ENCODE assay signal across 9 cellular contexts in genomic region chr14:103519837-103520212, GRCh38. TPM values are rescaled to one million over a fixed set of nuclear protein-coding genes. Genes with fewer than 3 reads are reported as not detected.
DNase-seq lines count a peak whose midpoint lies in the region; ATAC-seq, FAIRE-seq and TF ChIP-seq lines count a peak whose summit lies in the region.
"Had no signal": no experiment of that assay in that cellular context is flagged by ENCODE, and none has a peak within 500 bp of the region (broad histone marks: within the 10 kb centered on the region; RNA-seq: fewer than 3 reads in every experiment).

No MANE protein-coding gene starts in this region.

- H3K9me3 Mint-ChIP-seq in CD8-positive, alpha-beta memory T cell: no peaks in the 10 kb centered on the region

- peak overlapping the region; percentile 54 to 79 (median 70) for H3K4me3 Mint-ChIP-seq in CD8-positive, alpha-beta memory T cell

- FAIRE-seq in pancreas (lab: Jason Lieb, UNC): no peak

- H3K9ac ChIP-seq in NT2/D1 (ENCODE audit: insufficient read length, low read depth): peak overlapping the region; percentile 26

- peak overlapping the region in 3 of 8 donors; percentile 66 to 74 (median 71) for H3K27ac Mint-ChIP-seq in CD8-positive, alpha-beta memory T cell

- no peaks in the 10 kb centered on the region for H3K9me3 ChIP-seq in CD8-positive, alpha-beta memory T cell (ENCODE audit: low read length)
- H3K9me3 ChIP-seq in NT2/D1 (ENCODE audit: insufficient read depth, low read length) (no peaks in the 10 kb centered on the region), pancreas (no peaks in the 10 kb centered on the region)
- H3K9me3 ChIP-seq: left lung had no signal

- no peak for ATAC-seq in pancreas

- no peak overlapping the region for H3K27ac ChIP-seq in CD8-positive, alpha-beta memory T cell (ENCODE audit: low read depth, low read length)
- H3K27ac ChIP-seq in pancreas: peak overlapping the region in 3 of 4 donors; percentile 56 to 71 (median 69)

- no peak overlapping the region for H3K4me3 ChIP-seq in CD8-positive, alpha-beta memory T cell (ENCODE audit: low read length)
- H3K4me3 ChIP-seq in NT2/D1 (ENCODE audit: insufficient read length, low read depth) (no peak overlapping the region), pancreas (no peak overlapping the region)

- 39 to 53% methylated on average over 22 of the region's 22 CpGs for WGBS in pancreas, 2 donors

- H3K36me3 ChIP-seq in CD8-positive, alpha-beta memory T cell (ENCODE audit: insufficient read depth, low read length): no peaks in the 10 kb centered on the region
- H3K36me3 ChIP-seq in NT2/D1 (ENCODE audit: insufficient read depth, insufficient read length, low read length) (peaks cover 13% of the 10 kb centered on the region), pancreas (no peaks in the 10 kb centered on the region)

- peaks cover 4 to 9% of the 10 kb centered on the region in 2 donors for H3K27me3 Mint-ChIP-seq in CD8-positive, alpha-beta memory T cell

- H3K4me1 Mint-ChIP-seq in CD8-positive, alpha-beta memory T cell: peaks cover 0 to 12% (median 5%) of the 10 kb centered on the region in 3 donors

- POLR2A ChIA-PET in CD8-positive, alpha-beta memory T cell (lab: Charles Lee): no interaction called here

- H3K27me3 ChIP-seq in CD8-positive, alpha-beta memory T cell (ENCODE audit: insufficient read depth, low read length, poor library complexity, severe bottlenecking): no peaks in the 10 kb centered on the region
- H3K27me3 ChIP-seq in NT2/D1 (ENCODE audit: insufficient read depth, insufficient read length) (peaks cover 17% of the 10 kb centered on the region), pancreas (no peaks in the 10 kb centered on the region)

- intact Hi-C loops in pancreas (cut with DNase I): loop anchor here in 2 of 3 donors (2.0 to 5.0 kb wide), 2 partner anchors 27 to 32 kb away; no protein-coding TSS in a partner anchor

- DNase-seq in CD8-positive, alpha-beta memory T cell: peak in 1 of 5 donors; percentile 46
- DNase-seq in NT2/D1 (ENCODE audit: low read depth, low spot score): no peak
- DNase-seq in epidermal melanocyte (ENCODE audit: insufficient read length, low spot score): peak; percentile 7
- peak in 5 of 6 donors; percentile 39 to 86 (median 63) for DNase-seq in pancreas
- DNase-seq in occipital lobe (lab: John Stamatoyannopoulos, UW): no peak
- no peak for DNase-seq in activated effector memory CD4-positive, alpha-beta T cell treated with anti-CD3 and anti-CD28 coated beads, Interleukin-2, amount 50 U/mL, for 16 hours
- no peak for DNase-seq in iPS-NIHi7 (ENCODE audit: extremely low spot score)
- DNase-seq in stimulated activated CD4-positive, alpha-beta T cell treated with anti-CD3 and anti-CD28 coated beads, Interleukin-4, amount 100 ng/mL, for 4 hours: no peak

- peaks cover 13% of the 10 kb centered on the region for H3K4me1 ChIP-seq in CD8-positive, alpha-beta memory T cell (ENCODE audit: insufficient read depth, low read length)
- H3K4me1 ChIP-seq in NT2/D1 (ENCODE audit: insufficient read depth, insufficient read length): peaks cover 21% of the 10 kb centered on the region
- H3K4me1 ChIP-seq in pancreas: peaks cover 2 to 13% (median 4%) of the 10 kb centered on the region in 3 donors

- no peak for TF ChIP-seq CTCF in pancreas (IDR thresholded peaks at IDR 0.05)

- CTCF ChIA-PET in CD8-positive, alpha-beta memory T cell (lab: Charles Lee): interaction anchor here (1.8 to 5.5 kb wide), 5 partner anchors 8 to 28 kb away, joined by 7 to 61 read pairs (median 10); partner anchors contain the start of gene TRMT61A

- no peaks in the 10 kb centered on the region for H3K36me3 Mint-ChIP-seq in CD8-positive, alpha-beta memory T cell

RNA-seq across cellular contexts. Expression of gene CKB, which starts 2.8 kb away (rescaled TPM):
- total RNA-seq in CD8-positive, alpha-beta memory T cell: 1 to 10 TPM; 1.5 to 2.7 TPM
- polyA plus RNA-seq in CD8-positive, alpha-beta memory T cell: 1.1 TPM
- total RNA-seq in pancreas (10 to 100 TPM; 17.8 to 52.9 (median 40.1) TPM), occipital lobe (278 TPM)
- polyA plus RNA-seq in pancreas: 100 to 1,000 TPM; 140 to 264 TPM

RNA-seq across cellular contexts. Expression of gene TRMT61A, which starts 9.2 kb away (rescaled TPM):
- total RNA-seq in CD8-positive, alpha-beta memory T cell: 10 to 100 TPM; 28.4 to 29.5 TPM
- 8.2 TPM for polyA plus RNA-seq in CD8-positive, alpha-beta memory T cell
- total RNA-seq in pancreas (10 to 100 TPM in 1 of 6 donors, 1 to 10 TPM in 5; 3.3 to 10.4 (median 6.3) TPM), occipital lobe (5.9 TPM)
- 10 to 100 TPM; 13.2 to 16.1 TPM for polyA plus RNA-seq in pancreas

RNA-seq across cellular contexts. Expression of gene BAG5, which starts 42.6 kb away (rescaled TPM):
- total RNA-seq in CD8-positive, alpha-beta memory T cell: 10 to 100 TPM; 35.9 to 38.1 TPM
- 40.7 TPM for polyA plus RNA-seq in CD8-positive, alpha-beta memory T cell
- total RNA-seq in pancreas (10 to 100 TPM in 3 of 6 donors, 1 to 10 TPM in 3; 6.4 to 13.4 (median 10.0) TPM), occipital lobe (46.6 TPM)
- polyA plus RNA-seq in pancreas: 1 to 10 TPM; 3.6 to 8.5 TPM

RNA-seq across cellular contexts. Expression of gene COA8, which starts 42.9 kb away (rescaled TPM):
- 10 to 100 TPM; 42.9 to 43.5 TPM for total RNA-seq in CD8-positive, alpha-beta memory T cell
- polyA plus RNA-seq in CD8-positive, alpha-beta memory T cell: 64.4 TPM
- total RNA-seq in pancreas (10 to 100 TPM; 17.0 to 28.7 (median 23.9) TPM), occipital lobe (27.5 TPM)
- polyA plus RNA-seq in pancreas: 10 to 100 TPM; 28.0 to 31.7 TPM

Comparison
In these comparisons a context has a peak if more than half of its experiments do, and no peak if none do; other contexts are left out.
1. DNase-seq: peak in epidermal melanocyte (single experiment) and pancreas (5 of 6); none in NT2/D1 (single experiment), occipital lobe (single experiment), activated effector memory CD4-positive, alpha-beta T cell treated with anti-CD3 and anti-CD28 coated beads, Interleukin-2, amount 50 U/mL, for 16 hours (single experiment), iPS-NIHi7 (single experiment) and stimulated activated CD4-positive, alpha-beta T cell treated with anti-CD3 and anti-CD28 coated beads, Interleukin-4, amount 100 ng/mL, for 4 hours (0 of 2).
2. RNA of gene CKB, which starts 2.8 kb away (total RNA-seq): 278 TPM in occipital lobe (single experiment) and 17.8 to 52.9 TPM in pancreas; 1.5 to 2.7 TPM in CD8-positive, alpha-beta memory T cell; every median in the first group is over 4 times any median in the second.